19 cellular contexts compared by ENCODE assay signal in genomic region chr2:1950474-1950873, GRCh38.
DNase-seq lines count a peak whose midpoint lies in the region; ATAC-seq, FAIRE-seq and TF ChIP-seq lines count a peak whose summit lies in the region.
"Had no signal": no experiment of that assay in that cellular context is flagged by ENCODE, and none has a peak within 500 bp of the region (broad histone marks: within the 10 kb centered on the region; RNA-seq: fewer than 3 reads in every experiment).

No MANE protein-coding gene starts in this region.

- no peak for TF ChIP-seq RAD21 in H1 (IDR thresholded peaks at IDR 0.05 in 1 of 2, conservative IDR thresholded peaks at IDR 0.05 in 1 of 2; ENCODE audit: low read depth in 2 of 2, low read length in 2 of 2)

- ATAC-seq in stimulated activated memory B cell treated with anti-CD40 and anti-IgM and Interleukin-4, amounts not matched to agents 10 μg/mL and 1 μg/mL and 100 μg/mL, for 72 hours: peak; percentile 32

- no peaks in the 10 kb centered on the region for H3K36me3 Mint-ChIP-seq in neural progenitor cell
- no peaks in the 10 kb centered on the region for H3K36me3 Mint-ChIP-seq in stimulated activated memory B cell treated with anti-CD40 and anti-IgM and Interleukin-4, amounts not matched to agents 10 μg/mL and 1 μg/mL and 100 μg/mL, for 72 hours
- H3K36me3 Mint-ChIP-seq: CD4-positive, CD25-positive, alpha-beta regulatory T cell; CD8-positive, alpha-beta memory T cell had no signal

- TF ChIP-seq POLR2A in H1 (IDR thresholded peaks at IDR 0.05; ENCODE audit: control extremely low read depth in 1 of 2, low read depth in 2 of 2, low read length in 2 of 2): no peak

- no peak overlapping the region for H4K8ac ChIP-seq in H1 (ENCODE audit: extremely low read depth, insufficient read depth, low read length)

- H3K9me3 ChIP-seq in H1 (ENCODE audit: insufficient read depth in 2 of 2, low read depth in 1 of 2, low read length in 1 of 2) (peaks cover 0 to 3% of the 10 kb centered on the region in 2 experiments; a peak in 2 of 4 replicates), neural progenitor cell (ENCODE audit: low read depth) (no peaks in the 10 kb centered on the region)
- H3K9me3 ChIP-seq: BE2C, HAP-1 had no signal

- H3K27me3 ChIP-seq in H1 (replicated peaks in 1 of 4; ENCODE audit: control insufficient read depth in 3 of 4, extremely low read depth in 1 of 4, insufficient read depth in 3 of 4, low read length in 3 of 4) (no peaks in the 10 kb centered on the region), neural progenitor cell (no peaks in the 10 kb centered on the region)
- H3K27me3 ChIP-seq: BE2C had no signal

- H3K9ac ChIP-seq in H1 (replicated peaks in 1 of 4; ENCODE audit: extremely low read depth in 1 of 4, low read depth in 3 of 4, low read length in 3 of 4) (no peak overlapping the region), neural progenitor cell (no peak overlapping the region)

- peaks cover 10% of the 10 kb centered on the region for H3K27me3 Mint-ChIP-seq in neural progenitor cell (ENCODE audit: insufficient read depth, low read depth)
- peaks cover 17% of the 10 kb centered on the region for H3K27me3 Mint-ChIP-seq in stimulated activated memory B cell treated with anti-CD40 and anti-IgM and Interleukin-4, amounts not matched to agents 10 μg/mL and 1 μg/mL and 100 μg/mL, for 72 hours
- H3K27me3 Mint-ChIP-seq: CD4-positive, CD25-positive, alpha-beta regulatory T cell had no signal

- H3K4me1 Mint-ChIP-seq in neural progenitor cell: no peaks in the 10 kb centered on the region
- H3K4me1 Mint-ChIP-seq in stimulated activated memory B cell treated with anti-CD40 and anti-IgM and Interleukin-4, amounts not matched to agents 10 μg/mL and 1 μg/mL and 100 μg/mL, for 72 hours: no peaks in the 10 kb centered on the region
- H3K4me1 Mint-ChIP-seq: CD4-positive, CD25-positive, alpha-beta regulatory T cell; CD8-positive, alpha-beta memory T cell had no signal

- H3K4me3 ChIP-seq in H1 (ENCODE audit: extremely low read depth in 1 of 4, insufficient read depth in 2 of 4, low read depth in 3 of 4, low read length in 4 of 4): no peak overlapping the region
- no peak overlapping the region for H3K4me3 ChIP-seq in neural progenitor cell
- H3K4me3 ChIP-seq: HAP-1 had no signal

- 0 out of 2 replicates have a peak overlapping the region, but pooled peaks have one; percentile 16 for H2BK15ac ChIP-seq in H1 (ENCODE audit: low read length)

- no peak overlapping the region for H3K14ac ChIP-seq in H1 (ENCODE audit: insufficient read length)

- no peak overlapping the region for H3K23ac ChIP-seq in H1 (ENCODE audit: insufficient read length)

- peak overlapping the region; percentile 16 for H4K91ac ChIP-seq in H1 (replicated peaks; ENCODE audit: insufficient read length, low read length)

- no peaks in the 10 kb centered on the region for H3K79me2 ChIP-seq in H1 (ENCODE audit: control insufficient read depth in 1 of 2, insufficient read depth in 2 of 2, low read length in 2 of 2)
- H3K79me2 ChIP-seq in neural progenitor cell (ENCODE audit: low read depth): no peaks in the 10 kb centered on the region

- no peaks in the 10 kb centered on the region for H3K79me1 ChIP-seq in H1 (ENCODE audit: low read depth, low read length)

- H3K4ac ChIP-seq in H1 (replicated peaks; ENCODE audit: insufficient read length, low read depth, low read length): no peak overlapping the region

- H3K36me3 ChIP-seq in H1 (ENCODE audit: control insufficient read depth in 2 of 4, insufficient read depth in 4 of 4, low read length in 3 of 4): no peaks in the 10 kb centered on the region
- H3K36me3 ChIP-seq in neural progenitor cell: no peaks in the 10 kb centered on the region
- H3K36me3 ChIP-seq: BE2C, HAP-1 had no signal

- H2BK20ac ChIP-seq in H1 (ENCODE audit: low read length): no peak overlapping the region

- no peak overlapping the region for H3K4me2 ChIP-seq in H1 (ENCODE audit: insufficient read depth in 1 of 2, low read depth in 2 of 2, low read length in 2 of 2)
- H3K4me2 ChIP-seq in neural progenitor cell: no peak overlapping the region

- peak overlapping the region; percentile 75; the same call in 1 of the 2 replicates for H2BK12ac ChIP-seq in H1 (ENCODE audit: low read depth, low read length)

- no peak overlapping the region for H3K4me3 Mint-ChIP-seq in neural progenitor cell
- no peak overlapping the region for H3K4me3 Mint-ChIP-seq in stimulated activated memory B cell treated with anti-CD40 and anti-IgM and Interleukin-4, amounts not matched to agents 10 μg/mL and 1 μg/mL and 100 μg/mL, for 72 hours
- H3K4me3 Mint-ChIP-seq: CD4-positive, CD25-positive, alpha-beta regulatory T cell had no signal

- no peaks in the 10 kb centered on the region for H3K23me2 ChIP-seq in H1 (ENCODE audit: low read depth, low read length)

- H2AK5ac ChIP-seq in H1 (ENCODE audit: low read depth, low read length): 0 out of 2 replicates have a peak overlapping the region, but pooled peaks have one; percentile 24

- CTCF ChIA-PET in H1 (lab: Charles Lee; ENCODE audit: partially characterized antibody): no interaction called here

- no peak overlapping the region for H3K18ac ChIP-seq in H1 (ENCODE audit: extremely low read depth, low read length)

- H2AFZ ChIP-seq in H1 (ENCODE audit: low read length) (no peak overlapping the region), neural progenitor cell (replicated peaks) (no peak overlapping the region)

- no peak overlapping the region for H2BK5ac ChIP-seq in H1 (ENCODE audit: low read depth, low read length)

- H3K27ac Mint-ChIP-seq in neural progenitor cell: peak overlapping the region; percentile 17
- H3K27ac Mint-ChIP-seq in stimulated activated memory B cell treated with anti-CD40 and anti-IgM and Interleukin-4, amounts not matched to agents 10 μg/mL and 1 μg/mL and 100 μg/mL, for 72 hours: no peak overlapping the region
- H3K27ac Mint-ChIP-seq: CD8-positive, alpha-beta memory T cell had no signal

- H4K20me1 ChIP-seq in H1 (replicated peaks in 1 of 2; ENCODE audit: control insufficient read depth in 1 of 2, insufficient read depth in 2 of 2, low read length in 2 of 2): no peaks in the 10 kb centered on the region
- H4K20me1 ChIP-seq in neural progenitor cell (ENCODE audit: low read depth): no peaks in the 10 kb centered on the region

- H3K4me1 ChIP-seq in H1 (replicated peaks in 1 of 4; ENCODE audit: control insufficient read depth in 3 of 4, insufficient read depth in 4 of 4, low read length in 3 of 4): no peaks in the 10 kb centered on the region
- H3K4me1 ChIP-seq in neural progenitor cell: no peaks in the 10 kb centered on the region
- H3K4me1 ChIP-seq: BE2C, HAP-1 had no signal

- TF ChIP-seq CTCF in H1 (IDR thresholded peaks at IDR 0.05; ENCODE audit: control extremely low read depth in 1 of 3, insufficient read depth in 1 of 3, low read depth in 1 of 3, low read length in 3 of 3) (no peak), neural progenitor cell (IDR thresholded peaks at IDR 0.05) (no peak)

- no peak for TF ChIP-seq EP300 in H1 (IDR thresholded peaks at IDR 0.05; ENCODE audit: borderline replicate concordance in 1 of 2, low read depth in 2 of 2, low read length in 2 of 2)

- no peak overlapping the region for H3K56ac ChIP-seq in H1 (replicated peaks; ENCODE audit: insufficient read length, low read depth, low read length)

- H2BK120ac ChIP-seq in H1 (replicated peaks; ENCODE audit: low read depth, low read length): no peak overlapping the region

- peaks cover 4% of the 10 kb centered on the region for H3K9me3 Mint-ChIP-seq in neural progenitor cell
- peaks cover 6% of the 10 kb centered on the region for H3K9me3 Mint-ChIP-seq in stimulated activated memory B cell treated with anti-CD40 and anti-IgM and Interleukin-4, amounts not matched to agents 10 μg/mL and 1 μg/mL and 100 μg/mL, for 72 hours

- 92% methylated on average over 3 of the region's 3 CpGs; no CpG with 5 or more reads in 1 of the 2 experiments for WGBS in H1 (ENCODE audit: extremely low coverage in 1 of 2, insufficient coverage in 1 of 2, insufficient read length in 1 of 2, insufficient replicate concordance in 2 of 2, low coverage in 1 of 2, low lambda C conversion rate in 2 of 2, missing lambda C conversion rate in 1 of 2), 2 experiments

- FAIRE-seq in H1 (lab: Jason Lieb, UNC): no peak
- FAIRE-seq: A204.1, D721Med, G401.6, GM12891, GM19239 had no signal

- POLR2A ChIA-PET in H1 (lab: Charles Lee; ENCODE audit: partially characterized antibody): no interaction called here

- H3K27ac ChIP-seq in H1 (ENCODE audit: low read depth, low read length) (no peak overlapping the region), neural progenitor cell (no peak overlapping the region)
- H3K27ac ChIP-seq: HL-60 had no signal

- DNase-seq in H1 (ENCODE audit: low read depth in 1 of 2, low spot score in 2 of 2) (no peak), neural progenitor cell (ENCODE audit: low spot score) (no peak), D341Med (ENCODE audit: low spot score) (no peak), NCI-H146 treated with DMSO at 0.1 percent for 48 hours (lab: John Stamatoyannopoulos, UW; ENCODE audit: unreplicated experiment) (no peak)
- DNase-seq in stimulated activated CD8-positive, alpha-beta memory T cell treated with anti-CD3 and anti-CD28 coated beads, Interleukin-4, amount 100 ng/mL, for 48 hours: no peak
- DNase-seq: ACHN; BE2C; C1 segment of cervical spinal cord; CD4-positive, CD25-positive, alpha-beta regulatory T cell; CD8-positive, alpha-beta memory T cell; COR-L47 had no signal

- H4K5ac ChIP-seq in H1 (ENCODE audit: insufficient read length, low read depth, low read length): no peak overlapping the region

- H3F3A ChIP-seq in neural progenitor cell (ENCODE audit: low read depth): no peaks in the 10 kb centered on the region

TF ChIP-seq in H1, 55 proteins besides CTCF, POLR2A, EP300 and RAD21:
- TF ChIP-seq FOSL1 (IDR thresholded peaks at IDR 0.05; ENCODE audit: insufficient read depth, low read depth, low read length) (no peak), MAFK (IDR thresholded peaks at IDR 0.05; ENCODE audit: low read depth, low read length) (no peak), ASH2L (IDR thresholded peaks at IDR 0.05; ENCODE audit: low read length) (no peak), CEBPB (IDR thresholded peaks at IDR 0.05; ENCODE audit: low read depth, low read length) (no peak), SP1 (IDR thresholded peaks at IDR 0.05; ENCODE audit: low read depth, low read length) (no peak), BCL11A (IDR thresholded peaks at IDR 0.05; ENCODE audit: low read depth in 2 of 2, low read length in 2 of 2) (no peak), GTF2F1 (IDR thresholded peaks at IDR 0.05; ENCODE audit: borderline replicate concordance, low read depth, low read length) (no peak), POU5F1 (IDR thresholded peaks at IDR 0.05; ENCODE audit: low read depth, low read length) (no peak), HDAC2 (IDR thresholded peaks at IDR 0.05; ENCODE audit: borderline replicate concordance in 1 of 2, low read depth in 2 of 2, low read length in 2 of 2) (no peak), YY1 (IDR thresholded peaks at IDR 0.05; ENCODE audit: low read depth, low read length) (no peak), JUN (IDR thresholded peaks at IDR 0.05; ENCODE audit: low read depth, low read length) (no peak)
